ENCODE assay signal across 2 cellular contexts in genomic region chr2:240462704-240463273, GRCh38.
TF ChIP-seq lines count a peak whose summit lies in the region.

No MANE protein-coding gene starts in this region.

TF ChIP-seq in K562, 482 proteins besides CTCF, POLR2A, EP300 and RAD21:
- TF ChIP-seq ATF6 (CRISPR knock-in tag; IDR thresholded peaks at IDR 0.05) (no peak), ZNF23 (CRISPR knock-in tag; IDR thresholded peaks at IDR 0.05) (no peak), DMBX1 (CRISPR knock-in tag; IDR thresholded peaks at IDR 0.05; ENCODE audit: borderline replicate concordance) (no peak), POLR2G (IDR thresholded peaks at IDR 0.05; ENCODE audit: low read depth, low read length) (0 out of 2 replicates have a peak, but pooled peaks have one; percentile 36)

TF ChIP-seq in HepG2, 621 proteins besides CTCF, POLR2A, EP300 and RAD21:
- TF ChIP-seq ZBTB2 (CRISPR knock-in tag; IDR thresholded peaks at IDR 0.05; ENCODE audit: low read depth) (no peak), AKAP8 (CRISPR knock-in tag; IDR thresholded peaks at IDR 0.05) (0 out of 2 replicates have a peak, but pooled peaks have one; percentile 39)
